24 cellular contexts compared by ENCODE assay signal in the genomic region with DNA sequence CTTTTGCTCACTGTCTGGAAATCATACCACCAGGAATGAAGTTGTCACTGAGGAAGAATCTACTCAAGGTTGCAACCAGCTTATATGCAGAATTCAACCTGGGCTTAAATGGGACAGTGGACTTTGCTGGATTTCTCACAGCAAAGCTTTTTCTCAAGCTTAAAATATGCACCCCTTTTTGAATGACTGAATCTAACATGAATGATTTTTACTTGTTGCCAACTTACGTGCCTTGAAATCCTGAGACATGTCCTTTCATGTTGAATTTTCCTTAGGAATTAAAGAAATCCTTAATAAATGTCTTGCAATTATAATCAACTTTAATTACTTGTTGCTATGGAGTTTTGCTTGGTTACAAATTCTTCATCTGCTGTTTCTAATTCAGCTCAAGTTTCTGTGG. TPM values are rescaled to one million over a fixed set of nuclear protein-coding genes. Genes with fewer than 3 reads are reported as not detected.
DNase-seq lines count a peak whose midpoint lies in the region; ATAC-seq and TF ChIP-seq lines count a peak whose summit lies in the region.
"Had no signal": no experiment of that assay in that cellular context is flagged by ENCODE, and none has a peak within 500 bp of the region (broad histone marks: within the 10 kb centered on the region; RNA-seq: fewer than 3 reads in every experiment).

No MANE protein-coding gene starts in this region.

- H3K4me2 ChIP-seq in GM23248 (ENCODE audit: unreplicated experiment) (no peak overlapping the region), osteoblast (ENCODE audit: insufficient read depth, low read length) (no peak overlapping the region)
- H3K4me2 ChIP-seq: A549; BLaER1 treated with 17β-estradiol and CSF1 and Interleukin-3, amounts not matched to agents 10 nM and 100 nM; GM23338 had no signal

- H3F3A ChIP-seq in GM23248 (ENCODE audit: insufficient read depth) = peaks cover 18% of the 10 kb centered on the region

- H3K79me2 ChIP-seq in GM23248 (ENCODE audit: insufficient read depth) (no peaks in the 10 kb centered on the region), osteoblast (ENCODE audit: insufficient read depth, low read length) (no peaks in the 10 kb centered on the region)

- H3K36me3 ChIP-seq in GM23248 (ENCODE audit: low read depth) = no peaks in the 10 kb centered on the region
- no peaks in the 10 kb centered on the region for H3K36me3 ChIP-seq in RWPE2 (ENCODE audit: low read depth)
- H3K36me3 ChIP-seq in osteoblast (ENCODE audit: insufficient read depth, low read length) = no peaks in the 10 kb centered on the region
- H3K36me3 ChIP-seq: BE2C had no signal

- H3K27ac ChIP-seq in GM23248 = no peak overlapping the region
- peak overlapping the region; percentile 54 for H3K27ac ChIP-seq in RWPE2 (ENCODE audit: poor library complexity, severe bottlenecking)
- H3K27ac ChIP-seq in osteoblast (ENCODE audit: low read depth, low read length) = no peak overlapping the region
- H3K27ac ChIP-seq: A549; BLaER1 treated with 17β-estradiol and CSF1 and Interleukin-3, amounts not matched to agents 10 nM and 100 nM had no signal

- H3K9me3 ChIP-seq in GM23248 (ENCODE audit: low read depth) (no peaks in the 10 kb centered on the region), RWPE2 (ENCODE audit: severe bottlenecking) (no peaks in the 10 kb centered on the region), osteoblast (ENCODE audit: low read depth, low read length) (no peaks in the 10 kb centered on the region)
- H3K9me3 ChIP-seq: A549, BE2C had no signal

- in situ Hi-C loops in GM23248 (cut with MboI) = no loop called here

- H3K4me1 ChIP-seq in GM23248 (ENCODE audit: insufficient read depth) = peaks cover 13% of the 10 kb centered on the region
- H3K4me1 ChIP-seq in RWPE2 (ENCODE audit: insufficient read depth, poor library complexity, severe bottlenecking) = peaks cover 22% of the 10 kb centered on the region
- H3K4me1 ChIP-seq in osteoblast (ENCODE audit: insufficient read depth, low read length) = peaks cover 9% of the 10 kb centered on the region
- H3K4me1 ChIP-seq: BE2C had no signal

- H3K9me2 ChIP-seq in GM23248 (ENCODE audit: insufficient read depth) = no peaks in the 10 kb centered on the region

- DNase-seq in GM23248 = peak; percentile 4
- DNase-seq in RWPE2 (ENCODE audit: low spot score) = no peak
- peak; percentile 57 for DNase-seq in epithelial cell of esophagus (ENCODE audit: low read depth)
- DNase-seq in osteoblast (ENCODE audit: insufficient read length, low spot score, missing footprints) = peak; percentile 59
- DNase-seq in activated CD4-positive, alpha-beta T cell treated with anti-CD3 and anti-CD28 coated beads for 48 hours = no peak
- DNase-seq: 8988T; ACHN; AML-193; BE2C; CD4-positive, alpha-beta T cell; CD8-positive, alpha-beta memory T cell; DMS 273 treated with DMSO at 0.1 percent for 48 hours; DMS79; EL; GDM1; H9 had no signal

- no peak for ATAC-seq in RWPE2 (ENCODE audit: low read depth)
- no peak for ATAC-seq in GM21717 (IDR thresholded peaks at IDR 0.05; ENCODE audit: unreplicated experiment)
- ATAC-seq in GM21528 (IDR thresholded peaks at IDR 0.05; ENCODE audit: low FRiP score, unreplicated experiment) = no peak
- ATAC-seq: A549, GM23338, HCT116 had no signal

- 44 to 50% methylated on average over 1 of the region's 1 CpG for WGBS in GM23248 (ENCODE audit: low coverage in 1 of 2, low lambda C conversion rate in 2 of 2, missing lambda C conversion rate in 2 of 2), 2 experiments

- no peak for TF ChIP-seq CTCF in RWPE2 (IDR thresholded peaks at IDR 0.05; ENCODE audit: poor library complexity, severe bottlenecking)
- no peak for TF ChIP-seq CTCF in epithelial cell of esophagus (IDR thresholded peaks at IDR 0.05; ENCODE audit: insufficient read depth, low read depth, low read length, missing control alignments)
- TF ChIP-seq CTCF in osteoblast (IDR thresholded peaks at IDR 0.05; ENCODE audit: extremely low read depth, low read depth, low read length) = no peak

- H3K27me3 ChIP-seq in GM23248 (replicated peaks; ENCODE audit: insufficient read depth) = peaks cover 9% of the 10 kb centered on the region
- no peaks in the 10 kb centered on the region for H3K27me3 ChIP-seq in RWPE2 (ENCODE audit: insufficient read depth, poor library complexity, severe bottlenecking)
- no peaks in the 10 kb centered on the region for H3K27me3 ChIP-seq in osteoblast (ENCODE audit: insufficient read depth, low read length)
- H3K27me3 ChIP-seq: BE2C; BLaER1 treated with 17β-estradiol and CSF1 and Interleukin-3, amounts not matched to agents 10 nM and 100 nM had no signal

- H2AFZ ChIP-seq in GM23248 = no peak overlapping the region
- no peak overlapping the region for H2AFZ ChIP-seq in osteoblast (ENCODE audit: low read length)
- H2AFZ ChIP-seq: GM23338 had no signal

- H4K20me1 ChIP-seq in GM23248 (ENCODE audit: insufficient read depth) (no peaks in the 10 kb centered on the region), osteoblast (ENCODE audit: insufficient read depth, low read length) (no peaks in the 10 kb centered on the region)
- H4K20me1 ChIP-seq: BLaER1 treated with 17β-estradiol and CSF1 and Interleukin-3, amounts not matched to agents 10 nM and 100 nM had no signal

- no peak overlapping the region for H3K9ac ChIP-seq in GM23248
- H3K9ac ChIP-seq: BLaER1 treated with 17β-estradiol and CSF1 and Interleukin-3, amounts not matched to agents 10 nM and 100 nM had no signal

- H3K4me3 ChIP-seq in GM23248 (no peak overlapping the region), RWPE2 (ENCODE audit: severe bottlenecking) (no peak overlapping the region), epithelial cell of esophagus (ENCODE audit: low read length) (no peak overlapping the region), osteoblast (ENCODE audit: insufficient read depth, low read length) (no peak overlapping the region)
- H3K4me3 ChIP-seq: A549; BLaER1 treated with 17β-estradiol and CSF1 and Interleukin-3, amounts not matched to agents 10 nM and 100 nM; GM23338 had no signal

RNA-seq across cellular contexts. Expression of a gene that starts 57.4 kb away (rescaled TPM):
- not detected in 2 replicates for total RNA-seq in GM23248 (2014; rRNA removed; shearing (Covaris generic))
- polyA plus RNA-seq in GM23248 (2016; fragmentation: Nextera tagmentation; extraction: Ambion mirVana) = not detected in 2 replicates
- not detected in 2 replicates for total RNA-seq in osteoblast
- total RNA-seq: CD4-positive, alpha-beta T cell; CD8-positive, alpha-beta memory T cell; GM23338; H4; H9 had no signal
- polyA plus RNA-seq: A549; CD14-positive monocyte; CD8-positive, alpha-beta memory T cell; GM23338 had no signal

Comparison
In these comparisons a context has a peak if more than half of its experiments do, and no peak if none do; other contexts are left out.
1. DNase-seq: peak in GM23248 (single experiment), epithelial cell of esophagus (single experiment) and osteoblast (single experiment); none in RWPE2 (single experiment) and activated CD4-positive, alpha-beta T cell treated with anti-CD3 and anti-CD28 coated beads for 48 hours (single experiment).